ENCODE assay signal across 11 cellular contexts in genomic region chr20:11607047-11607446, GRCh38.
"Had no signal": no experiment of that assay in that cellular context is flagged by ENCODE, and none has a peak within 500 bp of the region (broad histone marks: within the 10 kb centered on the region; RNA-seq: fewer than 3 reads in every experiment).

No MANE protein-coding gene starts in this region.

- H3K9me3 ChIP-seq: HAP-1 had no signal

- H2AFZ ChIP-seq: GM23248, GM23338 had no signal

- H3K4me1 ChIP-seq: HAP-1 had no signal

- H3K36me3 ChIP-seq: HAP-1 had no signal

- ATAC-seq: GM23338, HCT116 had no signal

- FAIRE-seq: H1, H54 had no signal

- DNase-seq: GM23248, GOT3, H7, H9, HCEC 1CT, HFFc6 had no signal

- H3K4me2 ChIP-seq: GM23338 had no signal

- H3K27ac ChIP-seq: GM23248 had no signal

- H3K9ac ChIP-seq: GM23248 had no signal

- H3K4me3 ChIP-seq: GM23248, GM23338, HAP-1 had no signal
